Comparison of ENCODE assay signal across 1 cellular context in genomic region chr4:80259012-80259411, GRCh38.
TF ChIP-seq lines count a peak whose summit lies in the region.

No MANE protein-coding gene starts in this region.

TF ChIP-seq in K562, 482 proteins besides CTCF, POLR2A, EP300 and RAD21 (continued from another document):
- TF ChIP-seq MITF (IDR thresholded peaks at IDR 0.05) (no peak), NCOR1 (IDR thresholded peaks at IDR 0.05) (no peak), ARID4B (CRISPR knock-in tag; IDR thresholded peaks at IDR 0.05) (no peak), ZNF212 (CRISPR knock-in tag; IDR thresholded peaks at IDR 0.05) (no peak)
